20 cellular contexts compared by ENCODE assay signal in the genomic region with DNA sequence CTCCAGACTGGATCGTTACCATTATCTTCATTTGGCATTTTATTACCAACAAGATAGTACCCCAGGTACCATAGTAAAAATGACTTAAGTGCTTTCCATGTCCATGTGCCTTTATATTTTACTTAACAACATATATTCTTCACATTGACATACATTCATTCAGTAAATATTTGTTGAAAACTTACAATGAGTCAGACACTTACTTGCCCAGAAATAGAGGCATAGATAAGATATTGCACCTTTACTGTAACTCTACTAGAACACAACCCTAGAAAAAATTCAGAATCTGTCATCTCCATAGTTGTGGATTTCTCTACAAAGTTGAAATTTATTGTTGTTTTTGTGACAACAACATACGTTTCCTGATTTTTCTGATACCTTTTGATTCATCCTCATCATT.
DNase-seq lines count a peak whose midpoint lies in the region; ATAC-seq and TF ChIP-seq lines count a peak whose summit lies in the region.
"Had no signal": no experiment of that assay in that cellular context is flagged by ENCODE, and none has a peak within 500 bp of the region (broad histone marks: within the 10 kb centered on the region; RNA-seq: fewer than 3 reads in every experiment).

No MANE protein-coding gene starts in this region.

- peaks cover 3% of the 10 kb centered on the region for H3K27me3 Mint-ChIP-seq in endothelial cell (ENCODE audit: unreplicated experiment)
- H3K27me3 Mint-ChIP-seq: B cell had no signal

- intact Hi-C loops in spleen (cut with DNase I; ENCODE audit: low total_unique reads), result no loop called here
- intact Hi-C loops in mucosa of descending colon (cut with DNase I, micrococcal nuclease), result no loop called here

- no peak overlapping the region for H3K18ac ChIP-seq in trophoblast cell (ENCODE audit: low read length)

- H3K4ac ChIP-seq in trophoblast cell (ENCODE audit: low read depth, low read length), result no peak overlapping the region

- H3K36me3 Mint-ChIP-seq in endothelial cell (ENCODE audit: low read depth, unreplicated experiment), result peaks cover 12% of the 10 kb centered on the region

- no peak overlapping the region for H2AK5ac ChIP-seq in trophoblast cell (ENCODE audit: low read length)

- no peaks in the 10 kb centered on the region for H4K20me1 ChIP-seq in DOHH2 (ENCODE audit: control insufficient read depth, insufficient read depth, low read depth, low read length)

- no peak overlapping the region for H3K9ac ChIP-seq in trophoblast cell (ENCODE audit: low read length)
- H3K9ac ChIP-seq: GM23248, KMS-11 had no signal

- H3F3A ChIP-seq in DOHH2 (ENCODE audit: control insufficient read depth, insufficient read depth), result no peaks in the 10 kb centered on the region

- no CpG with 5 or more reads among the region's 2 CpGs for WGBS in trophoblast cell (ENCODE audit: extremely low coverage, insufficient coverage, insufficient read length)
- 75 to 95% (median 90%) methylated on average over 2 of the region's 2 CpGs for WGBS in spleen, 5 donors

- H3K9me2 ChIP-seq in DOHH2 (replicated peaks; ENCODE audit: control insufficient read depth, low read length), result no peaks in the 10 kb centered on the region

- no peak overlapping the region for H3K14ac ChIP-seq in trophoblast cell (ENCODE audit: low read length)

- ATAC-seq in mucosa of descending colon, result no peak
- ATAC-seq: GM12878 had no signal

- no peak overlapping the region for H4K91ac ChIP-seq in trophoblast cell (ENCODE audit: low read depth, low read length)

- H3K79me2 ChIP-seq in DOHH2 (ENCODE audit: control insufficient read depth, low read length), result no peaks in the 10 kb centered on the region
- H3K79me2 ChIP-seq in trophoblast cell (ENCODE audit: control insufficient read depth, insufficient read depth, low read length, poor library complexity), result no peaks in the 10 kb centered on the region

- H3K23ac ChIP-seq in trophoblast cell (ENCODE audit: low read length), result no peak overlapping the region

- H4K12ac ChIP-seq in trophoblast cell (ENCODE audit: low read depth, low read length), result no peak overlapping the region

- no peaks in the 10 kb centered on the region for H3K27me3 ChIP-seq in DOHH2 (ENCODE audit: control insufficient read depth, low read length)
- H3K27me3 ChIP-seq in trophoblast cell (ENCODE audit: insufficient read depth, low read length), result no peaks in the 10 kb centered on the region
- no peaks in the 10 kb centered on the region for H3K27me3 ChIP-seq in spleen (replicated peaks in 1 of 7)

- H3K27ac Mint-ChIP-seq in endothelial cell (ENCODE audit: unreplicated experiment), result peak overlapping the region; percentile 98
- H3K27ac Mint-ChIP-seq: B cell, CD14-positive monocyte had no signal

- H3K9me3 ChIP-seq in DOHH2 (ENCODE audit: control insufficient read depth, insufficient read depth, low read length) (no peaks in the 10 kb centered on the region; the same call in 1 of the 2 replicates), trophoblast cell (ENCODE audit: insufficient read depth, low read depth, low read length) (no peaks in the 10 kb centered on the region), spleen (peaks cover 0 to 6% (median 2%) of the 10 kb centered on the region in 8 donors), mucosa of descending colon (no peaks in the 10 kb centered on the region)

- DNase-seq in LNCaP clone FGC (ENCODE audit: low read depth) (peak; percentile 22), endothelial cell (ENCODE audit: low spot score) (no peak), trophoblast cell (peak; percentile 16 to 47), spleen (no peak), SW480 (ENCODE audit: low spot score) (no peak), mucosa of descending colon (no peak)
- DNase-seq: DMS79, H9, NCI-H1417 treated with DMSO at 0.1 percent for 48 hours, NCI-H187, NCI-H510A, NCI-H748 treated with DMSO at 0.1 percent for 48 hours had no signal

- H3K36me3 ChIP-seq in DOHH2 (ENCODE audit: control insufficient read depth, low read length) (no peaks in the 10 kb centered on the region), trophoblast cell (ENCODE audit: control insufficient read depth in 1 of 2, insufficient read depth in 2 of 2, low read length in 2 of 2) (no peaks in the 10 kb centered on the region), spleen (no peaks in the 10 kb centered on the region), mucosa of descending colon (ENCODE audit: low read depth) (no peaks in the 10 kb centered on the region)

- no peak overlapping the region for H3K4me3 Mint-ChIP-seq in endothelial cell (ENCODE audit: unreplicated experiment)
- H3K4me3 Mint-ChIP-seq: B cell, CD14-positive monocyte, H9 had no signal

- no peak overlapping the region for H4K8ac ChIP-seq in trophoblast cell (ENCODE audit: low read depth, low read length)

- H3K4me3 ChIP-seq in DOHH2 (ENCODE audit: low read length) (peak overlapping the region; percentile 10; the same call in 1 of the 2 replicates), LNCaP clone FGC (ENCODE audit: low read depth, low read length) (no peak overlapping the region), trophoblast cell (ENCODE audit: low read depth, low read length) (no peak overlapping the region), spleen (no peak overlapping the region), mucosa of descending colon (no peak overlapping the region)
- H3K4me3 ChIP-seq: GM12878, GM23248 had no signal

- H3K4me2 ChIP-seq in DOHH2 (ENCODE audit: low read length) (peak overlapping the region; percentile 26; the same call in 1 of the 2 replicates), trophoblast cell (ENCODE audit: low read length) (no peak overlapping the region)
- H3K4me2 ChIP-seq: KMS-11 had no signal

- H2BK5ac ChIP-seq in trophoblast cell (ENCODE audit: low read depth, low read length, poor library complexity), result no peak overlapping the region

- H3K4me1 Mint-ChIP-seq in endothelial cell (ENCODE audit: unreplicated experiment), result peaks cover 22% of the 10 kb centered on the region

- H3K9me3 Mint-ChIP-seq in endothelial cell (ENCODE audit: unreplicated experiment), result no peaks in the 10 kb centered on the region

- H3K27ac ChIP-seq in DOHH2 (ENCODE audit: low read depth, low read length), result no peak overlapping the region
- H3K27ac ChIP-seq in trophoblast cell (ENCODE audit: low read depth, low read length), result no peak overlapping the region
- H3K27ac ChIP-seq in spleen, result no peak overlapping the region
- H3K27ac ChIP-seq: GM23248, HL-60, KMS-11, RWPE1 had no signal

- TF ChIP-seq POLR2A in spleen (IDR thresholded peaks at IDR 0.05), result no peak

- no peaks in the 10 kb centered on the region for H3K79me1 ChIP-seq in trophoblast cell (ENCODE audit: low read length)

- no peak overlapping the region for H2BK120ac ChIP-seq in trophoblast cell (ENCODE audit: insufficient read depth, low read length, poor library complexity)

- no peak overlapping the region for H2BK12ac ChIP-seq in trophoblast cell (ENCODE audit: low read length)

- no peak overlapping the region for H2AFZ ChIP-seq in trophoblast cell (ENCODE audit: insufficient read depth, low read length, poor library complexity)
- H2AFZ ChIP-seq: GM23248 had no signal

- H3K4me1 ChIP-seq in DOHH2 (ENCODE audit: control insufficient read depth, low read length), result peaks cover 30% of the 10 kb centered on the region
- H3K4me1 ChIP-seq in trophoblast cell (ENCODE audit: control insufficient read depth in 1 of 2, insufficient read depth in 2 of 2, low read length in 2 of 2), result peaks cover 0 to 3% of the 10 kb centered on the region in 2 experiments
- H3K4me1 ChIP-seq in spleen, result no peaks in the 10 kb centered on the region
- H3K4me1 ChIP-seq in mucosa of descending colon (ENCODE audit: low read depth), result no peaks in the 10 kb centered on the region

- TF ChIP-seq CTCF in DOHH2 (IDR thresholded peaks at IDR 0.05; ENCODE audit: low read depth, low read length, poor library complexity, severe bottlenecking), result no peak
- TF ChIP-seq CTCF in LNCaP clone FGC (IDR thresholded peaks at IDR 0.05; ENCODE audit: control insufficient read depth, extremely low read depth, insufficient read depth), result no peak
- TF ChIP-seq CTCF in endothelial cell (IDR thresholded peaks at IDR 0.05; ENCODE audit: unreplicated experiment), result no peak
- TF ChIP-seq CTCF in spleen (IDR thresholded peaks at IDR 0.05 in 8 of 11, conservative IDR thresholded peaks at IDR 0.05 in 3 of 11), result no peak
- no peak for TF ChIP-seq CTCF in mucosa of descending colon (IDR thresholded peaks at IDR 0.05)

Comparison
In these comparisons a context has a peak if more than half of its experiments do, and no peak if none do; other contexts are left out.
1. DNase-seq: peak in LNCaP clone FGC (single experiment) and trophoblast cell (2 of 2); none in endothelial cell (single experiment), spleen (single experiment), SW480 (single experiment) and mucosa of descending colon (0 of 3).